21 cellular contexts compared by ENCODE assay signal in genomic region chr10:52525761-52526160, GRCh38.
DNase-seq lines count a peak whose midpoint lies in the region; ATAC-seq, FAIRE-seq and TF ChIP-seq lines count a peak whose summit lies in the region.
"Had no signal": no experiment of that assay in that cellular context is flagged by ENCODE, and none has a peak within 500 bp of the region (broad histone marks: within the 10 kb centered on the region; RNA-seq: fewer than 3 reads in every experiment).

No MANE protein-coding gene starts in this region.

- TF ChIP-seq POLR2A in endothelial cell of umbilical vein (IDR thresholded peaks at IDR 0.05; ENCODE audit: low read depth, low read length) = no peak

- H3K27ac Mint-ChIP-seq in T-helper 17 cell = no peak overlapping the region
- H3K27ac Mint-ChIP-seq: activated CD8-positive, alpha-beta T cell treated with anti-CD3 and anti-CD28 coated beads for 36 hours; stimulated activated naive B cell treated with anti-CD40 and anti-IgM and Interleukin-4, amounts not matched to agents 10 μg/mL and 1 μg/mL and 100 μg/mL, for 72 hours; type B pancreatic cell had no signal

- POLR2A ChIA-PET in PC-3 (lab: Charles Lee; ENCODE audit: unreplicated experiment) (no interaction called here), endothelial cell of umbilical vein (lab: Charles Lee) (no interaction called here)

- H3K4me2 ChIP-seq in PC-3 (ENCODE audit: low read length) (peak overlapping the region; percentile 26), endothelial cell of umbilical vein (ENCODE audit: insufficient read depth, low read length) (peak overlapping the region; percentile 2)

- no peaks in the 10 kb centered on the region for H3F3A ChIP-seq in PC-3 (ENCODE audit: low read length, unreplicated experiment)

- TF ChIP-seq CTCF in PC-3 (conservative IDR thresholded peaks at IDR 0.05; ENCODE audit: low read depth, low read length) (no peak), endothelial cell of umbilical vein (IDR thresholded peaks at IDR 0.05; ENCODE audit: extremely low read depth in 1 of 2, insufficient read depth in 1 of 2, low read depth in 1 of 2, low read length in 2 of 2) (no peak), omental fat pad (IDR thresholded peaks at IDR 0.05) (no peak)

- H3K4me3 Mint-ChIP-seq in T-helper 17 cell = no peak overlapping the region
- H3K4me3 Mint-ChIP-seq: activated CD8-positive, alpha-beta T cell treated with anti-CD3 and anti-CD28 coated beads for 36 hours; stimulated activated naive B cell treated with anti-CD40 and anti-IgM and Interleukin-4, amounts not matched to agents 10 μg/mL and 1 μg/mL and 100 μg/mL, for 72 hours; type B pancreatic cell had no signal

- no peak overlapping the region for H3K9ac ChIP-seq in PC-3 (ENCODE audit: low read length)
- no peak overlapping the region for H3K9ac ChIP-seq in endothelial cell of umbilical vein (replicated peaks; ENCODE audit: extremely low read depth, insufficient read depth, low read length)

- no peaks in the 10 kb centered on the region for H3K9me2 ChIP-seq in PC-3 (replicated peaks; ENCODE audit: low read length)

- FAIRE-seq in endothelial cell of umbilical vein (lab: Jason Lieb, UNC) = no peak
- FAIRE-seq: K562 had no signal

- dilution Hi-C loops in endothelial cell of umbilical vein (cut with MboI; ENCODE audit: extremely low pct_ligation_motif_present, low sequenced_read_pairs) = no loop called here

- CTCF ChIA-PET in PC-3 (lab: Charles Lee) (interaction anchor here (0.6 to 1.0 kb wide), 2 partner anchors 35 to 1606 kb away, joined by 4 to 5 read pairs; no protein-coding TSS in a partner anchor), endothelial cell of umbilical vein (lab: Charles Lee) (interaction anchor here (0.9 to 1.1 kb wide), 4 partner anchors 10 to 218 kb away, joined by 3 read pairs; no protein-coding TSS in a partner anchor)

- no peaks in the 10 kb centered on the region for H3K4me1 Mint-ChIP-seq in T-helper 17 cell
- H3K4me1 Mint-ChIP-seq: stimulated activated naive B cell treated with anti-CD40 and anti-IgM and Interleukin-4, amounts not matched to agents 10 μg/mL and 1 μg/mL and 100 μg/mL, for 72 hours had no signal

- peaks cover 21% of the 10 kb centered on the region for H3K4me1 ChIP-seq in PC-3 (ENCODE audit: insufficient read depth, low read length)
- H3K4me1 ChIP-seq in endothelial cell of umbilical vein (ENCODE audit: control insufficient read depth, extremely low read depth, insufficient read depth, low read length) = peaks cover 13% of the 10 kb centered on the region
- H3K4me1 ChIP-seq: ascending aorta had no signal

- H2AFZ ChIP-seq in PC-3 (ENCODE audit: low read length) = peak overlapping the region; percentile 0; the same call in 1 of the 2 replicates
- no peak overlapping the region for H2AFZ ChIP-seq in endothelial cell of umbilical vein (ENCODE audit: low read depth, low read length)

- H4K20me1 ChIP-seq in PC-3 (ENCODE audit: low read length) (no peaks in the 10 kb centered on the region), endothelial cell of umbilical vein (replicated peaks; ENCODE audit: control insufficient read depth, extremely low read depth, insufficient read depth, low read length) (no peaks in the 10 kb centered on the region)

- H3K4me3 ChIP-seq in PC-3 (ENCODE audit: low read length) = no peak overlapping the region
- no peak overlapping the region for H3K4me3 ChIP-seq in endothelial cell of umbilical vein (replicated peaks in 1 of 3; ENCODE audit: insufficient read depth in 1 of 3, low read depth in 1 of 3, low read length in 3 of 3)
- H3K4me3 ChIP-seq: ascending aorta, K562, skin epidermis had no signal

- ATAC-seq in PC-3 (peak; percentile 98), omental fat pad (ENCODE audit: low FRiP score) (peak; percentile 70), HG03039 (IDR thresholded peaks at IDR 0.05; ENCODE audit: unreplicated experiment) (no peak), T-helper 17 cell (no peak), GM19397 (IDR thresholded peaks at IDR 0.05; ENCODE audit: unreplicated experiment) (no peak)
- ATAC-seq: activated CD8-positive, alpha-beta T cell treated with anti-CD3 and anti-CD28 coated beads for 36 hours; K562; stimulated activated naive B cell treated with anti-CD40 and anti-IgM and Interleukin-4, amounts not matched to agents 10 μg/mL and 1 μg/mL and 100 μg/mL, for 72 hours had no signal

- H3K79me2 ChIP-seq in PC-3 (ENCODE audit: low read length) (no peaks in the 10 kb centered on the region), endothelial cell of umbilical vein (ENCODE audit: control insufficient read depth, insufficient read depth, low read length) (no peaks in the 10 kb centered on the region)

- intact Hi-C loops in PC-3 (cut with micrococcal nuclease) = loop anchor here (1.0 kb wide), 2 partner anchors 36 to 41 kb away; no protein-coding TSS in a partner anchor
- intact Hi-C loops in endothelial cell of umbilical vein (cut with micrococcal nuclease) = no loop called here

- BruUV-seq in PC-3 (replicated peaks; lab: Mats Ljungman, UMichigan) (no TSS peak), endothelial cell of umbilical vein (replicated peaks; lab: Mats Ljungman, UMichigan) (no TSS peak)

- no peaks in the 10 kb centered on the region for H3K27me3 Mint-ChIP-seq in T-helper 17 cell
- H3K27me3 Mint-ChIP-seq: activated CD8-positive, alpha-beta T cell treated with anti-CD3 and anti-CD28 coated beads for 36 hours; stimulated activated naive B cell treated with anti-CD40 and anti-IgM and Interleukin-4, amounts not matched to agents 10 μg/mL and 1 μg/mL and 100 μg/mL, for 72 hours; type B pancreatic cell had no signal

- H3K27me3 ChIP-seq in PC-3 (ENCODE audit: low read length) = no peaks in the 10 kb centered on the region
- no peaks in the 10 kb centered on the region for H3K27me3 ChIP-seq in endothelial cell of umbilical vein (ENCODE audit: control insufficient read depth in 2 of 2, insufficient read depth in 2 of 2, low read length in 2 of 2)
- H3K27me3 ChIP-seq: ascending aorta had no signal

- H3K9me1 ChIP-seq in endothelial cell of umbilical vein (replicated peaks; ENCODE audit: control insufficient read depth, extremely low read depth, insufficient read depth, low read length) = no peaks in the 10 kb centered on the region

- peak overlapping the region; percentile 1; the same call in 1 of the 2 replicates for H3K27ac ChIP-seq in PC-3 (ENCODE audit: low read length)
- H3K27ac ChIP-seq in endothelial cell of umbilical vein (ENCODE audit: insufficient read depth, low read depth, low read length) = no peak overlapping the region
- H3K27ac ChIP-seq: ascending aorta, skin epidermis had no signal

- DNase-seq in AG20443 (ENCODE audit: low spot score) (peak; percentile 59), PC-3 (peak; percentile 89), endothelial cell of umbilical vein (ENCODE audit: low read depth, low spot score) (peak; percentile 29), omental fat pad (ENCODE audit: low spot score) (no peak), GM19238 (ENCODE audit: insufficient read length, low spot score) (no peak), T-helper 17 cell (no peak)
- DNase-seq: activated CD8-positive, alpha-beta T cell treated with anti-CD3 and anti-CD28 coated beads for 36 hours; C1 segment of cervical spinal cord; DMS79; effector CD4-positive, alpha-beta T cell; mesendoderm; NCI-H1436; NCI-H446; occipital lobe; stimulated activated naive B cell treated with anti-CD40 and anti-IgM and Interleukin-4, amounts not matched to agents 10 μg/mL and 1 μg/mL and 100 μg/mL, for 72 hours had no signal

- H3K9me3 ChIP-seq in PC-3 (ENCODE audit: low read length) (no peaks in the 10 kb centered on the region), endothelial cell of umbilical vein (replicated peaks; ENCODE audit: control insufficient read depth, insufficient read depth, low read length) (no peaks in the 10 kb centered on the region), T-helper 17 cell (ENCODE audit: control insufficient read depth, low read length, poor library complexity, severe bottlenecking) (no peaks in the 10 kb centered on the region)
- H3K9me3 ChIP-seq: ascending aorta had no signal

- H3K36me3 Mint-ChIP-seq in T-helper 17 cell (ENCODE audit: low read depth) = no peaks in the 10 kb centered on the region
- H3K36me3 Mint-ChIP-seq: stimulated activated naive B cell treated with anti-CD40 and anti-IgM and Interleukin-4, amounts not matched to agents 10 μg/mL and 1 μg/mL and 100 μg/mL, for 72 hours; type B pancreatic cell had no signal

- H3K36me3 ChIP-seq in PC-3 (ENCODE audit: low read depth, low read length) (no peaks in the 10 kb centered on the region), endothelial cell of umbilical vein (ENCODE audit: control insufficient read depth in 2 of 2, extremely low read depth in 1 of 2, insufficient read depth in 2 of 2, low read length in 2 of 2) (no peaks in the 10 kb centered on the region)
- H3K36me3 ChIP-seq: ascending aorta had no signal

TF ChIP-seq in endothelial cell of umbilical vein, 7 proteins besides CTCF, POLR2A, EP300 and RAD21:
- no peak for TF ChIP-seq MYC (IDR thresholded peaks at IDR 0.05; ENCODE audit: low read depth, low read length)
- no peak for TF ChIP-seq MAX (IDR thresholded peaks at IDR 0.05; ENCODE audit: insufficient read depth, insufficient read length)
- no peak for TF ChIP-seq FOS (IDR thresholded peaks at IDR 0.05; ENCODE audit: borderline replicate concordance, insufficient read depth, low read length)
- TF ChIP-seq EZH2 (IDR thresholded peaks at IDR 0.05; ENCODE audit: borderline replicate concordance, low read depth, low read length, severe bottlenecking) = no peak
- TF ChIP-seq JUN (IDR thresholded peaks at IDR 0.05; ENCODE audit: borderline replicate concordance, insufficient read depth, insufficient read length, low read depth) = no peak
- TF ChIP-seq GATA2 (IDR thresholded peaks at IDR 0.05; ENCODE audit: insufficient read depth, insufficient read length, low read depth, low read length) = no peak
- no peak for TF ChIP-seq POLR2AphosphoS5 (IDR thresholded peaks at IDR 0.05; ENCODE audit: insufficient read depth, low read depth, low read length)

Comparison
In these comparisons a context has a peak if more than half of its experiments do, and no peak if none do; other contexts are left out.
1. DNase-seq: peak in AG20443 (single experiment), PC-3 (single experiment) and endothelial cell of umbilical vein (single experiment); none in omental fat pad (single experiment), GM19238 (single experiment) and T-helper 17 cell (0 of 3).
2. ATAC-seq: peak in PC-3 (single experiment) and omental fat pad (single experiment); none in HG03039 (single experiment), T-helper 17 cell (single experiment) and GM19397 (single experiment).